8 cellular contexts compared by ENCODE assay signal in the genomic region with DNA sequence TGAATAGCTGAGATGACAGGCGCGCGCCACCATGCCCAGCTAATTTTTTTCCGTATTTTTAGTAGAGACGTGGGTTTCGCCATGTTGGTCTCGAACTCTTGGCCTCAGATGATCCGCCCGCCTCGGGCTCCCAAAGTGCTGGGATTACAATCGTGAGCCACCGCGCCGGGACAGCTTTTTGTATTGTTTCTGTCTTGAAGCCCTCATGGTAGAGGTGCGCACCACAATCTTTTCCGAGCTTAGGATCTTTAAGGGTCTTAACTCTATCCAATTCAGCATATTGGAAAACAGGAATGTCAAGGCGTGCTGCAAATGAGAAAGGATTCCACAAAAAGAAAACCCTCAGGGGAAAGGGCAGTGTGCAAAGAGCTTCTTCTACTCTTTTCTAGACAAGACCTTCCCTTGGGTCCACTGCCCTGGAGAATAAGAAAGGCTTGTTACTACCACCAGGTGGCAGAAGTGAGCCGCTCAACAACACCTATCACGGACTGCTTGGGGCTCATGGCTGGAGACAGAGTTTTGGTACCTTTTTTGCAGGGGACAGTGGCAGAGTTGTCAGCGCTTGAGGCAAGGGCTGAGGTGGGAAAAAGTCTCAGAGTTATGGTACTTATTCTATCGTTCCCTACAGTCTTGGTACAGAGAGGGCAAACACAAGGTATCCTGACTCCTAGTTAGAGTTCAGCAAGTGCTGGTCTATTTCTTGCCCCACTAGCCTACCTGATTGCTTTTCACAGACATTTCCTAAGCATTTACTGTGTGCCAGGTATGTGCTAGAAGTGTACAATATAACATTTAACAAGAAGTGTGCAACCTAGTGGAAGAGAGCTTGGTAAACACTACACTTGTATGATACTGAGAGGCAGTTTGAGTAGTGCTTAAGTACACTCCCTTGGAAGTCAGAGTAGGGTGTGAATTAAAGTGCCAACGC. TPM values are rescaled to one million over a fixed set of nuclear protein-coding genes. Genes with fewer than 3 reads are reported as not detected.
DNase-seq lines count a peak whose midpoint lies in the region; ATAC-seq and TF ChIP-seq lines count a peak whose summit lies in the region.

No MANE protein-coding gene starts in this region.

- peak; percentile 99 for ATAC-seq in activated naive CD8-positive, alpha-beta T cell treated with anti-CD3 and anti-CD28 coated beads, Interleukin-2, amount 10 ng/mL, durations not matched to agents 7 days and 5 days (ENCODE audit: low read depth)
- ATAC-seq in psoas muscle = peak; percentile 96 to 99 (median 98)
- no peak for ATAC-seq in HG02840 (IDR thresholded peaks at IDR 0.05; ENCODE audit: low FRiP score, unreplicated experiment)

- intact Hi-C loops in cardiac septum (cut with DNase I) (loop anchor here (1.0 to 2.0 kb wide), 2 partner anchors 69 to 156 kb away; no protein-coding TSS in a partner anchor), psoas muscle (cut with DNase I) (loop anchor here (1.0 to 5.0 kb wide), 4 partner anchors 68 to 156 kb away; a partner anchor contains a TSS)

- no peaks in the 10 kb centered on the region for H3K36me3 ChIP-seq in H7 (replicated peaks; ENCODE audit: control insufficient read depth, insufficient read depth, low read length)
- no peaks in the 10 kb centered on the region for H3K36me3 ChIP-seq in psoas muscle (ENCODE audit: insufficient read depth in 1 of 2, low read depth in 1 of 2)

- 60 to 66% (median 64%) methylated on average over 22 of the region's 22 CpGs for WGBS in psoas muscle, 3 donors

- H3K27me3 ChIP-seq in H7 (ENCODE audit: control insufficient read depth, insufficient read depth, low read length) = no peaks in the 10 kb centered on the region
- H3K27me3 ChIP-seq in psoas muscle (ENCODE audit: insufficient read depth in 3 of 3, low read length in 2 of 3) = no peaks in the 10 kb centered on the region

- H3K36me3 Mint-ChIP-seq in activated naive CD8-positive, alpha-beta T cell treated with anti-CD3 and anti-CD28 coated beads, Interleukin-2, amount 10 ng/mL, durations not matched to agents 7 days and 5 days = no peaks in the 10 kb centered on the region

- H3K4me3 Mint-ChIP-seq in activated naive CD8-positive, alpha-beta T cell treated with anti-CD3 and anti-CD28 coated beads, Interleukin-2, amount 10 ng/mL, durations not matched to agents 7 days and 5 days = no peak overlapping the region

- H3K27ac Mint-ChIP-seq in activated naive CD8-positive, alpha-beta T cell treated with anti-CD3 and anti-CD28 coated beads, Interleukin-2, amount 10 ng/mL, durations not matched to agents 7 days and 5 days = peak overlapping the region; percentile 64

- H3K4me1 Mint-ChIP-seq in activated naive CD8-positive, alpha-beta T cell treated with anti-CD3 and anti-CD28 coated beads, Interleukin-2, amount 10 ng/mL, durations not matched to agents 7 days and 5 days = peaks cover 11% of the 10 kb centered on the region

- peak; percentile 92 for DNase-seq in DMS53 (lab: John Stamatoyannopoulos, UW)
- DNase-seq in H7 = peak; percentile 85
- DNase-seq in NCI-H1436 treated with DMSO at 0.1 percent for 48 hours (lab: John Stamatoyannopoulos, UW) = peak; percentile 44
- DNase-seq in SW 1271 (lab: John Stamatoyannopoulos, UW) = peak; percentile 50 to 82
- DNase-seq in activated naive CD8-positive, alpha-beta T cell treated with anti-CD3 and anti-CD28 coated beads, Interleukin-2, amount 10 ng/mL, durations not matched to agents 7 days and 5 days = peak; percentile 73
- peak; percentile 84 for DNase-seq in cardiac septum (ENCODE audit: low spot score)
- peak; percentile 74 to 81 for DNase-seq in psoas muscle

- no peak overlapping the region for H3K27ac ChIP-seq in psoas muscle

- POLR2A ChIA-PET in activated naive CD8-positive, alpha-beta T cell treated with anti-CD3 and anti-CD28 coated beads, Interleukin-2, amount 10 ng/mL, durations not matched to agents 7 days and 5 days (lab: Charles Lee) = interaction anchor here (0.5 to 2.3 kb wide), 8 partner anchors 27 to 129 kb away, joined by 3 to 15 read pairs (median 4); a partner anchor contains a TSS

- H3K27me3 Mint-ChIP-seq in activated naive CD8-positive, alpha-beta T cell treated with anti-CD3 and anti-CD28 coated beads, Interleukin-2, amount 10 ng/mL, durations not matched to agents 7 days and 5 days = no peaks in the 10 kb centered on the region

- TF ChIP-seq CTCF in psoas muscle (IDR thresholded peaks at IDR 0.05) = peak; percentile 92

- no peaks in the 10 kb centered on the region for H3K9me3 ChIP-seq in psoas muscle

- H3K4me3 ChIP-seq in H7 (ENCODE audit: insufficient read depth, low read depth, low read length) = no peak overlapping the region
- H3K4me3 ChIP-seq in psoas muscle = no peak overlapping the region

- no peaks in the 10 kb centered on the region for H3K9me3 Mint-ChIP-seq in activated naive CD8-positive, alpha-beta T cell treated with anti-CD3 and anti-CD28 coated beads, Interleukin-2, amount 10 ng/mL, durations not matched to agents 7 days and 5 days

- no peaks in the 10 kb centered on the region for H3K4me1 ChIP-seq in psoas muscle

RNA-seq across cellular contexts. Expression of a gene that starts 16.4 kb away (rescaled TPM):
- total RNA-seq in H7 (2014; rRNA removed; shearing (Covaris generic)) = 0.14 and 0.44 TPM in 2 replicates
- not detected for total RNA-seq in activated naive CD8-positive, alpha-beta T cell treated with anti-CD3 and anti-CD28 coated beads, Interleukin-2, amount 10 ng/mL, durations not matched to agents 7 days and 5 days
- not detected for total RNA-seq in cardiac septum
- total RNA-seq in psoas muscle = not detected
- polyA plus RNA-seq in psoas muscle = not detected

RNA-seq across cellular contexts. Expression of a gene that starts 27.4 kb away (rescaled TPM):
- total RNA-seq in H7 (2014; rRNA removed; shearing (Covaris generic)) = 46.7 and 51.8 TPM in 2 replicates
- total RNA-seq in activated naive CD8-positive, alpha-beta T cell treated with anti-CD3 and anti-CD28 coated beads, Interleukin-2, amount 10 ng/mL, durations not matched to agents 7 days and 5 days = 10 to 100 TPM; 88.7 to 96.2 TPM
- total RNA-seq in cardiac septum (31.3 TPM), psoas muscle (10 to 100 TPM; 39.0 to 48.0 (median 45.4) TPM)
- 10 to 100 TPM; 10.2 to 16.2 (median 15.1) TPM for polyA plus RNA-seq in psoas muscle

RNA-seq across cellular contexts. Expression of a gene that starts 31.2 kb away (rescaled TPM):
- 131 and 137 TPM in 2 replicates for total RNA-seq in H7 (2014; rRNA removed; shearing (Covaris generic))
- 10 to 100 TPM; 65.0 to 67.0 TPM for total RNA-seq in activated naive CD8-positive, alpha-beta T cell treated with anti-CD3 and anti-CD28 coated beads, Interleukin-2, amount 10 ng/mL, durations not matched to agents 7 days and 5 days
- total RNA-seq in cardiac septum = 39.8 TPM
- 10 to 100 TPM; 29.0 to 35.7 (median 31.5) TPM for total RNA-seq in psoas muscle
- 10 to 100 TPM; 22.9 to 36.8 (median 34.0) TPM for polyA plus RNA-seq in psoas muscle

RNA-seq across cellular contexts. Expression of a gene that starts 53.1 kb away (rescaled TPM):
- 74.2 and 98.0 TPM in 2 replicates for total RNA-seq in H7 (2014; rRNA removed; shearing (Covaris generic))
- 10 to 100 TPM; 44.8 to 51.2 TPM for total RNA-seq in activated naive CD8-positive, alpha-beta T cell treated with anti-CD3 and anti-CD28 coated beads, Interleukin-2, amount 10 ng/mL, durations not matched to agents 7 days and 5 days
- 29.5 TPM for total RNA-seq in cardiac septum
- total RNA-seq in psoas muscle = 10 to 100 TPM; 43.1 to 51.4 (median 44.5) TPM
- 10 to 100 TPM; 34.6 to 68.9 (median 65.0) TPM for polyA plus RNA-seq in psoas muscle

RNA-seq across cellular contexts. Expression of a gene that starts 57.3 kb away (rescaled TPM):
- total RNA-seq in H7 (2014; rRNA removed; shearing (Covaris generic)) = 242 and 304 TPM in 2 replicates
- 100 to 1,000 TPM; 388 to 425 TPM for total RNA-seq in activated naive CD8-positive, alpha-beta T cell treated with anti-CD3 and anti-CD28 coated beads, Interleukin-2, amount 10 ng/mL, durations not matched to agents 7 days and 5 days
- total RNA-seq in cardiac septum = 322 TPM
- 100 to 1,000 TPM; 239 to 282 (median 266) TPM for total RNA-seq in psoas muscle
- 100 to 1,000 TPM; 406 to 603 (median 474) TPM for polyA plus RNA-seq in psoas muscle
